ENCODE assay signal across 9 cellular contexts in genomic region chr12:15772405-15773018, GRCh38. TPM values are rescaled to one million over a fixed set of nuclear protein-coding genes. Genes with fewer than 3 reads are reported as not detected.
DNase-seq lines count a peak whose midpoint lies in the region; ATAC-seq and TF ChIP-seq lines count a peak whose summit lies in the region.
"Had no signal": no experiment of that assay in that cellular context is flagged by ENCODE, and none has a peak within 500 bp of the region (broad histone marks: within the 10 kb centered on the region; RNA-seq: fewer than 3 reads in every experiment).

No MANE protein-coding gene starts in this region.

- peak; percentile 25 for DNase-seq in NCI-H1105 treated with DMSO at 0.1 percent for 48 hours (lab: John Stamatoyannopoulos, UW)
- no peak for DNase-seq in NCI-H1105 (lab: John Stamatoyannopoulos, UW)
- peak; percentile 8 for DNase-seq in NCI-H2227 treated with DMSO at 0.1 percent for 48 hours (lab: John Stamatoyannopoulos, UW)
- DNase-seq in endodermal cell: no peak
- DNase-seq in putamen (ENCODE audit: low spot score): peak; percentile 31
- DNase-seq in occipital lobe (lab: John Stamatoyannopoulos, UW): no peak
- no peak for DNase-seq in inferior parietal cortex (ENCODE audit: extremely low spot score)

- no peaks in the 10 kb centered on the region for H3K27me3 Mint-ChIP-seq in endodermal cell (ENCODE audit: insufficient read depth)

- H3K4me3 ChIP-seq in endodermal cell (ENCODE audit: low read length): no peak overlapping the region
- H3K4me3 ChIP-seq: BLaER1 had no signal

- WGBS in endodermal cell (ENCODE audit: insufficient coverage in 1 of 2, insufficient read length in 1 of 2), 2 experiments: 94 to 100% methylated on average over 2 of the region's 2 CpGs

- peaks cover 18% of the 10 kb centered on the region for H3K4me1 Mint-ChIP-seq in endodermal cell

- H3K9me3 Mint-ChIP-seq in endodermal cell: no peaks in the 10 kb centered on the region

- peak; percentile 94 for TF ChIP-seq CTCF in endodermal cell (conservative IDR thresholded peaks at IDR 0.05)

- H3K36me3 ChIP-seq in endodermal cell (ENCODE audit: control insufficient read depth, insufficient read depth, low read length): no peaks in the 10 kb centered on the region
- H3K36me3 ChIP-seq: BLaER1 had no signal

- no peaks in the 10 kb centered on the region for H3K9me3 ChIP-seq in endodermal cell (ENCODE audit: control insufficient read depth, low read length)
- H3K9me3 ChIP-seq: BLaER1 had no signal

- no peaks in the 10 kb centered on the region for H3K27me3 ChIP-seq in endodermal cell (ENCODE audit: control insufficient read depth, insufficient read depth, low read length, poor library complexity, severe bottlenecking)
- H3K27me3 ChIP-seq: BLaER1 had no signal

- H3K36me3 Mint-ChIP-seq in endodermal cell (ENCODE audit: low read depth): no peaks in the 10 kb centered on the region

- no peak for ATAC-seq in HG03045 (IDR thresholded peaks at IDR 0.05; ENCODE audit: unreplicated experiment)

- no peaks in the 10 kb centered on the region for H3K4me1 ChIP-seq in endodermal cell (ENCODE audit: control insufficient read depth, insufficient read depth, low read length)
- H3K4me1 ChIP-seq: BLaER1 had no signal

- H3K9ac ChIP-seq in endodermal cell (ENCODE audit: extremely low read depth, low read length, poor library complexity, severe bottlenecking): no peak overlapping the region
- H3K9ac ChIP-seq: BLaER1 had no signal

- no peak overlapping the region for H3K4me3 Mint-ChIP-seq in endodermal cell

- no peak overlapping the region for H3K27ac ChIP-seq in endodermal cell (ENCODE audit: low read depth, low read length)
- H3K27ac ChIP-seq: BLaER1 had no signal

- H3K27ac Mint-ChIP-seq in endodermal cell: no peak overlapping the region

RNA-seq across cellular contexts. Expression of gene EPS8, which starts 16.7 kb away (rescaled TPM):
- total RNA-seq in endodermal cell: 1 to 10 TPM; 6.7 to 8.1 TPM
- polyA plus RNA-seq in endodermal cell (2013, experiment 1 of 2): 17.2 TPM
- 19.9 TPM for polyA plus RNA-seq in endodermal cell (2013, experiment 2 of 2)
- 110 TPM for total RNA-seq in occipital lobe

Comparison
In these comparisons a context has a peak if more than half of its experiments do, and no peak if none do; other contexts are left out.
1. DNase-seq: peak in NCI-H1105 treated with DMSO at 0.1 percent for 48 hours (single experiment), NCI-H2227 treated with DMSO at 0.1 percent for 48 hours (single experiment) and putamen (single experiment); none in NCI-H1105 (single experiment), endodermal cell (single experiment), occipital lobe (single experiment) and inferior parietal cortex (single experiment).
2. RNA of gene EPS8, which starts 16.7 kb away (total RNA-seq): 110 TPM in occipital lobe (single experiment); 6.7 to 8.1 TPM in endodermal cell; every median in the first group is over 10 times any median in the second.